19 cellular contexts compared by ENCODE assay signal in genomic region chr7:50387351-50387750, GRCh38.
"Had no signal": no experiment of that assay in that cellular context is flagged by ENCODE, and none has a peak within 500 bp of the region (broad histone marks: within the 10 kb centered on the region; RNA-seq: fewer than 3 reads in every experiment).

No MANE protein-coding gene starts in this region.

- H3K4me2 ChIP-seq: smooth muscle cell had no signal

- H3K4me3 ChIP-seq: breast epithelium, gastrocnemius medialis, heart right ventricle, left ventricle myocardium inferior, pancreas, smooth muscle cell, upper lobe of right lung had no signal

- H3K27ac ChIP-seq: breast epithelium, gastrocnemius medialis, heart right ventricle, left ventricle myocardium inferior, pancreas, upper lobe of right lung had no signal

- ATAC-seq: gastrocnemius medialis, heart right ventricle, pancreas, sciatic nerve, upper lobe of right lung had no signal

- H3K27me3 ChIP-seq: breast epithelium, gastrocnemius medialis, upper lobe of right lung had no signal

- DNase-seq: activated CD4-positive, alpha-beta T cell treated with anti-CD3 and anti-CD28 coated beads, Interleukin-2, amount 50 U/mL, for 1 hour; activated CD4-positive, CD25-positive, alpha-beta regulatory T cell treated with anti-CD3 and anti-CD28 coated beads, Interleukin-2, amount 50 U/mL, for 72 hours; activated effector memory CD4-positive, alpha-beta T cell treated with anti-CD3 and anti-CD28 coated beads, Interleukin-2, amount 50 U/mL, for 16 hours; activated T-cell treated with anti-CD3 and anti-CD28 coated beads for 4 hours; cerebellar nuclear complex; cortex of kidney; gastrocnemius medialis; heart right ventricle; immature natural killer cell; kidney glomerular epithelial cell; left ventricle myocardium inferior; mammary epithelial cell; midbrain; pancreas; stimulated activated CD4-positive, alpha-beta T cell treated with anti-CD3 and anti-CD28 coated beads, Interleukin-4, amount 100 ng/mL, for 1 hour; upper lobe of right lung had no signal

- H3K4me3 Mint-ChIP-seq: immature natural killer cell had no signal

- H3K4me1 ChIP-seq: breast epithelium, gastrocnemius medialis, left ventricle myocardium inferior, pancreas, upper lobe of right lung had no signal

- H3K9me3 ChIP-seq: breast epithelium, gastrocnemius medialis, heart right ventricle, left ventricle myocardium inferior, pancreas, upper lobe of right lung had no signal

- H3K9me3 Mint-ChIP-seq: immature natural killer cell had no signal

- H3K36me3 ChIP-seq: breast epithelium, gastrocnemius medialis, left ventricle myocardium inferior, pancreas had no signal
